Comparison of ENCODE assay signal across 10 cellular contexts in the genomic region with DNA sequence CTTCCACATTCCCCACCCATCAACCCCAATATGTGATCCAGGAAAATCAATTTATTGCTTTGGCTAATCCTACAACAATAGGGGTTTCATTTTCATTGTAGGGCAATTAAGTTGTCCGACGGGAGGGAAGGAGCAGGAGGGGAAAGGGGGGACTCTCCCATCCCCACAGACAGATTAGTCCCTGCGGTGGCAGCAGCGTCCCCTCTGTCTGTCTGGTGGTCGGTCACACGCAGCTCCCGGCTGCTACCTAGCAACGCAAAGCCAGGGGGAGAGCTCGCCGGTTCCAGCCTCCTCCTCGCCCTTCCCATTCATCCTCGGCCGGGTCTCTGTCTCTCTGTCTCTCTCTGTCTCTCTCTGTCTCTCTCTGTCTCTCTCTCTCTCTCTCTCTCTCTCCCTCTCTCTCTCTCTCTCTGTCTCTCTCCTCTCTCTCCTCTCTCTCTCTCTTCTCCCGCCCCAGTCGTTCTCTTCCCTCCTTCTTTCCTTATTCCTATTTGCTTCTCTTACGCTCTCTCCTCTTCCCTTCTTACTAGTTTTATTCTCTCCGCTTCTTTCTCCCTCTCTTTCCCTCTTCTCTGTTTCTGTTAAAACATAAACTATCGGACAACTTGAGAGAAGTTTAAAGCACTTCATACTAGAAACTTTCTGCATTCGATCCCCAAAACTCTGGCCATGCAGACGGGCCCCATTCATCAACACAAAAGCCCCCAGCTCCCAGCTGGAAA. TPM values are rescaled to one million over a fixed set of nuclear protein-coding genes. Genes with fewer than 3 reads are reported as not detected.
A peak's percentile ranks its signal among the peaks of the same experiment; 100 is the strongest.
DNase-seq lines count a peak whose midpoint lies in the region; ATAC-seq and TF ChIP-seq lines count a peak whose summit lies in the region.
"Had no signal": no experiment of that assay in that cellular context is flagged by ENCODE, and none has a peak within 500 bp of the region (broad histone marks: within the 10 kb centered on the region; RNA-seq: fewer than 3 reads in every experiment).

No MANE protein-coding gene starts in this region.

- H3K9me3 ChIP-seq in adipocyte (ENCODE audit: control insufficient read depth, low read length) (no peaks in the 10 kb centered on the region), lower lobe of right lung (no peaks in the 10 kb centered on the region), suprapubic skin (no peaks in the 10 kb centered on the region)

- TF ChIP-seq EP300 in suprapubic skin (IDR thresholded peaks at IDR 0.05), result no peak

- intact Hi-C loops in lower lobe of right lung (cut with DNase I), result no loop called here

- H3K27ac ChIP-seq in lower lobe of right lung (no peak overlapping the region), suprapubic skin (no peak overlapping the region)
- H3K27ac ChIP-seq: C4-2B had no signal

- no peak for DNase-seq in activated CD8-positive, alpha-beta memory T cell treated with anti-CD3 and anti-CD28 coated beads, Interleukin-2, amount 10 ng/mL, durations not matched to agents 7 days and 5 days
- DNase-seq in activated CD8-positive, alpha-beta memory T cell treated with anti-CD3 and anti-CD28 coated beads, Interleukin-2, amount 50 U/mL, for 48 hours, result no peak
- DNase-seq in adipocyte (ENCODE audit: low read depth), result no peak
- DNase-seq in lower lobe of right lung, result peak; percentile 33
- no peak for DNase-seq in suprapubic skin (ENCODE audit: low spot score in 2 of 2)
- no peak for DNase-seq in inferior parietal cortex (ENCODE audit: extremely low spot score)
- DNase-seq in amniotic stem cell (lab: John Stamatoyannopoulos, UW), result no peak
- no peak for DNase-seq in left lobe of liver (ENCODE audit: low spot score)
- DNase-seq: NCI-H2029 treated with DMSO at 0.1 percent for 48 hours had no signal

- peaks cover 60% of the 10 kb centered on the region for H3K27me3 Mint-ChIP-seq in activated CD8-positive, alpha-beta memory T cell treated with anti-CD3 and anti-CD28 coated beads, Interleukin-2, amount 10 ng/mL, durations not matched to agents 7 days and 5 days

- H3K27ac Mint-ChIP-seq in activated CD8-positive, alpha-beta memory T cell treated with anti-CD3 and anti-CD28 coated beads, Interleukin-2, amount 10 ng/mL, durations not matched to agents 7 days and 5 days, result peak overlapping the region; percentile 6

- H3K36me3 ChIP-seq in adipocyte (ENCODE audit: control insufficient read depth, insufficient read depth, low read length, severe bottlenecking) (no peaks in the 10 kb centered on the region), lower lobe of right lung (no peaks in the 10 kb centered on the region), suprapubic skin (no peaks in the 10 kb centered on the region)

- H3K4me3 ChIP-seq in adipocyte (ENCODE audit: low read length), result peak overlapping the region; percentile 73
- H3K4me3 ChIP-seq in lower lobe of right lung, result peak overlapping the region; percentile 63
- peak overlapping the region; percentile 63 for H3K4me3 ChIP-seq in suprapubic skin

- no peaks in the 10 kb centered on the region for H3K36me3 Mint-ChIP-seq in activated CD8-positive, alpha-beta memory T cell treated with anti-CD3 and anti-CD28 coated beads, Interleukin-2, amount 10 ng/mL, durations not matched to agents 7 days and 5 days

- TF ChIP-seq CTCF in lower lobe of right lung (IDR thresholded peaks at IDR 0.05) (no peak), suprapubic skin (IDR thresholded peaks at IDR 0.05) (no peak)

- H3K4me3 Mint-ChIP-seq in activated CD8-positive, alpha-beta memory T cell treated with anti-CD3 and anti-CD28 coated beads, Interleukin-2, amount 10 ng/mL, durations not matched to agents 7 days and 5 days, result peak overlapping the region; percentile 4

- ATAC-seq in activated CD8-positive, alpha-beta memory T cell treated with anti-CD3 and anti-CD28 coated beads, Interleukin-2, amount 10 ng/mL, durations not matched to agents 7 days and 5 days, result no peak
- ATAC-seq in lower lobe of right lung, result no peak
- ATAC-seq in left lobe of liver, result no peak

- 10% methylated on average over 20 of the region's 20 CpGs for WGBS in suprapubic skin

- H3K9ac ChIP-seq in adipocyte (ENCODE audit: low read length), result no peak overlapping the region

- H3K27me3 ChIP-seq in adipocyte (replicated peaks; ENCODE audit: control insufficient read depth, insufficient read depth, low read length), result peaks cover 51% of the 10 kb centered on the region
- peaks cover 33% of the 10 kb centered on the region for H3K27me3 ChIP-seq in lower lobe of right lung (ENCODE audit: low read depth)
- H3K27me3 ChIP-seq in suprapubic skin, result peaks cover 57% of the 10 kb centered on the region

- H3K4me1 ChIP-seq in adipocyte (ENCODE audit: control insufficient read depth, insufficient read depth, low read length) (peaks cover 30% of the 10 kb centered on the region), lower lobe of right lung (peaks cover 35% of the 10 kb centered on the region), suprapubic skin (peaks cover 46% of the 10 kb centered on the region)

- no peak for TF ChIP-seq POLR2A in suprapubic skin (IDR thresholded peaks at IDR 0.05)

- no peaks in the 10 kb centered on the region for H3K9me3 Mint-ChIP-seq in activated CD8-positive, alpha-beta memory T cell treated with anti-CD3 and anti-CD28 coated beads, Interleukin-2, amount 10 ng/mL, durations not matched to agents 7 days and 5 days (ENCODE audit: low read depth)

- peaks cover 28% of the 10 kb centered on the region for H3K4me1 Mint-ChIP-seq in activated CD8-positive, alpha-beta memory T cell treated with anti-CD3 and anti-CD28 coated beads, Interleukin-2, amount 10 ng/mL, durations not matched to agents 7 days and 5 days

- CTCF ChIA-PET in activated CD8-positive, alpha-beta memory T cell treated with anti-CD3 and anti-CD28 coated beads, Interleukin-2, amount 10 ng/mL, durations not matched to agents 7 days and 5 days (lab: Charles Lee), result no interaction called here

RNA-seq across cellular contexts. Expression of a gene that starts 1.2 kb away (rescaled TPM):
- under 1 TPM; 0.44 to 0.68 TPM for total RNA-seq in activated CD8-positive, alpha-beta memory T cell treated with anti-CD3 and anti-CD28 coated beads, Interleukin-2, amount 10 ng/mL, durations not matched to agents 7 days and 5 days
- 47.8 TPM for total RNA-seq in lower lobe of right lung
- under 1 TPM; 0.08 to 0.96 (median 0.20) TPM for total RNA-seq in suprapubic skin
- total RNA-seq in left lobe of liver, result 0.91 TPM

Comparison
In these comparisons a context has a peak if more than half of its experiments do, and no peak if none do; other contexts are left out.
1. RNA of a gene that starts 1.2 kb away (total RNA-seq): 47.8 TPM in lower lobe of right lung (single experiment); 0.91 TPM in left lobe of liver (single experiment), 0.44 to 0.68 TPM in activated CD8-positive, alpha-beta memory T cell treated with anti-CD3 and anti-CD28 coated beads, Interleukin-2, amount 10 ng/mL, durations not matched to agents 7 days and 5 days and 0.08 to 0.96 TPM in suprapubic skin; every median in the first group is over 10 times any median in the second.
2. Peak in every context shown above with its lines, with median percentiles within 50 percentile points of each other: H3K4me3 ChIP-seq.